Comparison of ENCODE assay signal across 8 cellular contexts in genomic region chr4:113762851-113763172, GRCh38. TPM values are rescaled to one million over a fixed set of nuclear protein-coding genes. Genes with fewer than 3 reads are reported as not detected.
DNase-seq lines count a peak whose midpoint lies in the region; ATAC-seq, FAIRE-seq and TF ChIP-seq lines count a peak whose summit lies in the region.

No MANE protein-coding gene starts in this region.

- no peak for TF ChIP-seq EP300 in suprapubic skin (IDR thresholded peaks at IDR 0.05)

- intact Hi-C loops in activated CD4-positive, alpha-beta T cell treated with anti-CD3 and anti-CD28 coated beads for 36 hours (cut with DNase I, micrococcal nuclease) = loop anchor here (1.0 to 10.0 kb wide), 19 partner anchors 59 to 1478 kb away; partner anchors contain the start of genes LARP7 (in 1 of the 2), TIFA (in 1 of the 2) and ZGRF1 (in 1 of the 2)
- intact Hi-C loops in kidney (cut with DNase I) = no loop called here

- no peak for DNase-seq in activated CD4-positive, alpha-beta T cell treated with anti-CD3 and anti-CD28 coated beads for 36 hours
- DNase-seq in activated CD4-positive, alpha-beta T cell treated with anti-CD3 and anti-CD28 coated beads for 1 hour = no peak
- no peak for DNase-seq in activated naive CD8-positive, alpha-beta T cell treated with anti-CD3 and anti-CD28 coated beads for 36 hours
- DNase-seq in kidney (no peak), suprapubic skin (ENCODE audit: low spot score in 2 of 2) (no peak), C1 segment of cervical spinal cord (lab: John Stamatoyannopoulos, UW) (no peak), putamen (ENCODE audit: low spot score) (no peak)

- H3K36me3 Mint-ChIP-seq in activated CD4-positive, alpha-beta T cell treated with anti-CD3 and anti-CD28 coated beads for 36 hours (ENCODE audit: low read depth) = peaks cover 21% of the 10 kb centered on the region
- H3K36me3 Mint-ChIP-seq in activated naive CD8-positive, alpha-beta T cell treated with anti-CD3 and anti-CD28 coated beads for 36 hours = peaks cover 22% of the 10 kb centered on the region

- H3K9me3 ChIP-seq in kidney (ENCODE audit: control insufficient read depth in 1 of 2, low read length in 2 of 2) (no peaks in the 10 kb centered on the region), suprapubic skin (no peaks in the 10 kb centered on the region)

- no peak for FAIRE-seq in kidney (lab: Jason Lieb, UNC)

- no peaks in the 10 kb centered on the region for H3K27me3 Mint-ChIP-seq in activated CD4-positive, alpha-beta T cell treated with anti-CD3 and anti-CD28 coated beads for 36 hours
- H3K27me3 Mint-ChIP-seq in activated naive CD8-positive, alpha-beta T cell treated with anti-CD3 and anti-CD28 coated beads for 36 hours = no peaks in the 10 kb centered on the region

- CTCF ChIA-PET in activated CD4-positive, alpha-beta T cell treated with anti-CD3 and anti-CD28 coated beads for 36 hours (lab: Charles Lee) = interaction anchor here (1.5 to 2.0 kb wide), 2 partner anchors 215 to 223 kb away, joined by 4 read pairs; no protein-coding TSS in a partner anchor

- POLR2A ChIA-PET in activated CD4-positive, alpha-beta T cell treated with anti-CD3 and anti-CD28 coated beads for 36 hours (lab: Charles Lee) = interaction anchor here (1.0 kb wide), 1 partner anchor 78 kb away, joined by 3 read pairs; no protein-coding TSS in a partner anchor

- TF ChIP-seq POLR2A in suprapubic skin (IDR thresholded peaks at IDR 0.05) = no peak

- H3K9me3 Mint-ChIP-seq in activated CD4-positive, alpha-beta T cell treated with anti-CD3 and anti-CD28 coated beads for 36 hours (ENCODE audit: low read depth) = no peaks in the 10 kb centered on the region
- no peaks in the 10 kb centered on the region for H3K9me3 Mint-ChIP-seq in activated naive CD8-positive, alpha-beta T cell treated with anti-CD3 and anti-CD28 coated beads for 36 hours

- no peak for TF ChIP-seq CTCF in kidney (IDR thresholded peaks at IDR 0.05; ENCODE audit: borderline replicate concordance, extremely low read depth, insufficient read depth)
- no peak for TF ChIP-seq CTCF in suprapubic skin (IDR thresholded peaks at IDR 0.05)

- no peak for ATAC-seq in activated CD4-positive, alpha-beta T cell treated with anti-CD3 and anti-CD28 coated beads for 36 hours
- no peak for ATAC-seq in HG03378 (IDR thresholded peaks at IDR 0.05; ENCODE audit: unreplicated experiment)

- H3K4me3 ChIP-seq in kidney (ENCODE audit: low read length in 2 of 2) = peak overlapping the region; percentile 62 to 71
- peak overlapping the region; percentile 81 for H3K4me3 ChIP-seq in suprapubic skin

- H3K4me3 Mint-ChIP-seq in activated CD4-positive, alpha-beta T cell treated with anti-CD3 and anti-CD28 coated beads for 36 hours = peak overlapping the region; percentile 97
- H3K4me3 Mint-ChIP-seq in activated naive CD8-positive, alpha-beta T cell treated with anti-CD3 and anti-CD28 coated beads for 36 hours = peak overlapping the region; percentile 83

- WGBS in suprapubic skin = under 1% methylated on average over 8 of the region's 8 CpGs

- peak overlapping the region; percentile 98 to 99 for H3K27ac ChIP-seq in kidney (ENCODE audit: low read depth in 2 of 2, low read length in 2 of 2)
- peak overlapping the region; percentile 99 for H3K27ac ChIP-seq in suprapubic skin

- H3K9ac ChIP-seq in kidney (ENCODE audit: low read length in 2 of 2) = peak overlapping the region; percentile 4 to 67

- no peaks in the 10 kb centered on the region for H3K4me1 ChIP-seq in kidney (ENCODE audit: control insufficient read depth in 1 of 2, insufficient read depth in 1 of 2, low read depth in 1 of 2, low read length in 2 of 2)
- H3K4me1 ChIP-seq in suprapubic skin = peaks cover 18% of the 10 kb centered on the region

- H3K27me3 ChIP-seq in suprapubic skin = no peaks in the 10 kb centered on the region

- no peaks in the 10 kb centered on the region for H3K36me3 ChIP-seq in kidney (ENCODE audit: control insufficient read depth in 1 of 2, insufficient read depth in 2 of 2, low read length in 2 of 2)
- no peaks in the 10 kb centered on the region for H3K36me3 ChIP-seq in suprapubic skin

- peaks cover 45% of the 10 kb centered on the region for H3K4me1 Mint-ChIP-seq in activated CD4-positive, alpha-beta T cell treated with anti-CD3 and anti-CD28 coated beads for 36 hours
- H3K4me1 Mint-ChIP-seq in activated naive CD8-positive, alpha-beta T cell treated with anti-CD3 and anti-CD28 coated beads for 36 hours = peaks cover 39% of the 10 kb centered on the region

- H3K27ac Mint-ChIP-seq in activated CD4-positive, alpha-beta T cell treated with anti-CD3 and anti-CD28 coated beads for 36 hours = peak overlapping the region; percentile 96
- H3K27ac Mint-ChIP-seq in activated naive CD8-positive, alpha-beta T cell treated with anti-CD3 and anti-CD28 coated beads for 36 hours = peak overlapping the region; percentile 96

RNA-seq across cellular contexts. Expression of gene CAMK2D, which starts 1.3 kb away (rescaled TPM):
- total RNA-seq in activated CD4-positive, alpha-beta T cell treated with anti-CD3 and anti-CD28 coated beads for 36 hours = 10 to 100 TPM; 70.3 to 71.3 TPM
- total RNA-seq in activated naive CD8-positive, alpha-beta T cell treated with anti-CD3 and anti-CD28 coated beads for 36 hours = 10 to 100 TPM; 42.8 to 46.7 TPM
- total RNA-seq in kidney (34.7 TPM), suprapubic skin (10 to 100 TPM; 21.5 to 38.2 (median 30.5) TPM)
- polyA plus RNA-seq in kidney (ENCODE audit: insufficient read depth, low read depth, low replicate concordance) = 9.1 TPM
